2 cellular contexts compared by ENCODE assay signal in genomic region chr20:46539113-46539512, GRCh38.
TF ChIP-seq lines count a peak whose summit lies in the region.

No MANE protein-coding gene starts in this region.

TF ChIP-seq in SK-N-SH, 30 proteins besides CTCF, POLR2A, EP300 and RAD21:
- TF ChIP-seq REST (IDR thresholded peaks at IDR 0.05; ENCODE audit: low read depth, low read length) (no peak), ZBTB33 (IDR thresholded peaks at IDR 0.05; ENCODE audit: borderline replicate concordance, low read depth) (no peak), EZH2phosphoT487 (IDR thresholded peaks at IDR 0.05; ENCODE audit: borderline replicate concordance, low read depth) (no peak), MAX (IDR thresholded peaks at IDR 0.05; ENCODE audit: low read depth) (no peak), USF1 (IDR thresholded peaks at IDR 0.05; ENCODE audit: borderline replicate concordance, low read depth) (no peak), FOXJ3 (CRISPR knock-in tag; IDR thresholded peaks at IDR 0.05) (no peak), TCF12 (IDR thresholded peaks at IDR 0.05) (no peak), CHD2 (IDR thresholded peaks at IDR 0.05; ENCODE audit: low read length, partially characterized antibody) (no peak)

TF ChIP-seq in SK-N-SH treated with all-trans-retinoic acid at 6 μM for 48 hours, 23 proteins besides CTCF, POLR2A, EP300 and RAD21 (continued from another document):
- no peak for TF ChIP-seq RARB (CRISPR knock-in tag; IDR thresholded peaks at IDR 0.05)
- TF ChIP-seq OSR1 (CRISPR knock-in tag; IDR thresholded peaks at IDR 0.05) = no peak
- no peak for TF ChIP-seq TCF4 (CRISPR knock-in tag; IDR thresholded peaks at IDR 0.05; ENCODE audit: borderline replicate concordance)
